12 cellular contexts compared by ENCODE assay signal in genomic region chr13:91174886-91175501, GRCh38.
DNase-seq lines count a peak whose midpoint lies in the region; ATAC-seq, FAIRE-seq and TF ChIP-seq lines count a peak whose summit lies in the region.
"Had no signal": no experiment of that assay in that cellular context is flagged by ENCODE, and none has a peak within 500 bp of the region (broad histone marks: within the 10 kb centered on the region; RNA-seq: fewer than 3 reads in every experiment).

No MANE protein-coding gene starts in this region.

- TF ChIP-seq POLR2A in breast epithelium (IDR thresholded peaks at IDR 0.05) (no peak), endothelial cell of umbilical vein (IDR thresholded peaks at IDR 0.05; ENCODE audit: low read depth, low read length) (no peak)

- H3K27me3 Mint-ChIP-seq in MCF 10A (ENCODE audit: insufficient read depth, unreplicated experiment) (peaks cover 51% of the 10 kb centered on the region), mesothelial cell of epicardium (ENCODE audit: low read depth) (no peaks in the 10 kb centered on the region)

- no peak overlapping the region for H3K9ac ChIP-seq in endothelial cell of umbilical vein (replicated peaks; ENCODE audit: extremely low read depth, insufficient read depth, low read length)

- BruUV-seq in MCF 10A (replicated peaks; lab: Mats Ljungman, UMichigan) (no TSS peak), endothelial cell of umbilical vein (replicated peaks; lab: Mats Ljungman, UMichigan) (no TSS peak)

- ATAC-seq in upper lobe of right lung = peak; percentile 47

- H3K9me3 ChIP-seq in breast epithelium (no peaks in the 10 kb centered on the region), endothelial cell of umbilical vein (replicated peaks; ENCODE audit: control insufficient read depth, insufficient read depth, low read length) (no peaks in the 10 kb centered on the region), upper lobe of right lung (no peaks in the 10 kb centered on the region)
- H3K9me3 ChIP-seq: SJSA1 had no signal

- H3K27ac ChIP-seq in breast epithelium (no peak overlapping the region), endothelial cell of umbilical vein (ENCODE audit: insufficient read depth, low read depth, low read length) (no peak overlapping the region), upper lobe of right lung (no peak overlapping the region)
- H3K27ac ChIP-seq: SJSA1 had no signal

- no peak for DNase-seq in breast epithelium (ENCODE audit: low spot score in 2 of 2)
- no peak for DNase-seq in MCF 10A (ENCODE audit: unreplicated experiment)
- no peak for DNase-seq in endothelial cell of umbilical vein (ENCODE audit: low read depth, low spot score)
- peak; percentile 20 to 50 for DNase-seq in mesothelial cell of epicardium (ENCODE audit: low spot score in 2 of 2, unreplicated experiment in 2 of 2)
- peak; percentile 56 for DNase-seq in upper lobe of right lung
- no peak for DNase-seq in OCI-M2 (lab: John Stamatoyannopoulos, UW; ENCODE audit: unreplicated experiment)
- DNase-seq in posterior vena cava (ENCODE audit: low spot score) = no peak
- DNase-seq in DMS79 treated with DMSO at 0.1 percent for 48 hours (lab: John Stamatoyannopoulos, UW) = no peak
- DNase-seq: NCI-H2171 had no signal

- H3K9me1 ChIP-seq in endothelial cell of umbilical vein (replicated peaks; ENCODE audit: control insufficient read depth, extremely low read depth, insufficient read depth, low read length) = peaks cover 2% of the 10 kb centered on the region

- H3K79me2 ChIP-seq in endothelial cell of umbilical vein (ENCODE audit: control insufficient read depth, insufficient read depth, low read length) = no peaks in the 10 kb centered on the region

- no peak for FAIRE-seq in endothelial cell of umbilical vein (lab: Jason Lieb, UNC)

- H3K4me2 ChIP-seq in endothelial cell of umbilical vein (ENCODE audit: insufficient read depth, low read length) = no peak overlapping the region

- H3K4me3 ChIP-seq in breast epithelium (peak overlapping the region; percentile 25 to 65 (median 40)), endothelial cell of umbilical vein (replicated peaks in 1 of 3; ENCODE audit: insufficient read depth in 1 of 3, low read depth in 1 of 3, low read length in 3 of 3) (peak overlapping the region in 1 of 3 experiments; percentile 17), upper lobe of right lung (peak overlapping the region; percentile 41)
- H3K4me3 ChIP-seq: SJSA1 had no signal

- H3K36me3 ChIP-seq in breast epithelium (no peaks in the 10 kb centered on the region), endothelial cell of umbilical vein (ENCODE audit: control insufficient read depth in 2 of 2, extremely low read depth in 1 of 2, insufficient read depth in 2 of 2, low read length in 2 of 2) (no peaks in the 10 kb centered on the region), upper lobe of right lung (no peaks in the 10 kb centered on the region)
- H3K36me3 ChIP-seq: SJSA1 had no signal

- H3K9me3 Mint-ChIP-seq in MCF 10A (ENCODE audit: unreplicated experiment) (no peaks in the 10 kb centered on the region), mesothelial cell of epicardium (no peaks in the 10 kb centered on the region)

- POLR2A ChIA-PET in MCF 10A (lab: Yijun Ruan, JAX) = no interaction called here
- POLR2A ChIA-PET in endothelial cell of umbilical vein (lab: Charles Lee) = no interaction called here

- CTCF ChIA-PET in MCF 10A (lab: Yijun Ruan, JAX) = interaction anchor here (1.0 kb wide), 1 partner anchor 33 kb away, joined by 3 read pairs; no protein-coding TSS in a partner anchor
- CTCF ChIA-PET in endothelial cell of umbilical vein (lab: Charles Lee) = no interaction called here

- TF ChIP-seq CTCF in breast epithelium (IDR thresholded peaks at IDR 0.05) (no peak), MCF 10A (IDR thresholded peaks at IDR 0.05; ENCODE audit: unreplicated experiment) (no peak), endothelial cell of umbilical vein (IDR thresholded peaks at IDR 0.05; ENCODE audit: extremely low read depth in 1 of 2, insufficient read depth in 1 of 2, low read depth in 1 of 2, low read length in 2 of 2) (no peak), mesothelial cell of epicardium (IDR thresholded peaks at IDR 0.05; ENCODE audit: unreplicated experiment) (no peak), upper lobe of right lung (IDR thresholded peaks at IDR 0.05) (no peak)

- H3K36me3 Mint-ChIP-seq in MCF 10A (ENCODE audit: insufficient read depth, unreplicated experiment) (no peaks in the 10 kb centered on the region), mesothelial cell of epicardium (no peaks in the 10 kb centered on the region)
- H3K36me3 Mint-ChIP-seq: brain had no signal

- H3K4me3 Mint-ChIP-seq in MCF 10A (ENCODE audit: unreplicated experiment) = no peak overlapping the region
- peak overlapping the region; percentile 79 for H3K4me3 Mint-ChIP-seq in mesothelial cell of epicardium

- intact Hi-C loops in breast epithelium (cut with DNase I; ENCODE audit: low total_unique reads) = no loop called here
- intact Hi-C loops in MCF 10A (cut with micrococcal nuclease) = no loop called here
- intact Hi-C loops in endothelial cell of umbilical vein (cut with micrococcal nuclease) = no loop called here
- intact Hi-C loops in upper lobe of right lung (cut with DNase I) = no loop called here
- intact Hi-C loops in posterior vena cava (cut with DNase I) = no loop called here

- H4K20me1 ChIP-seq in endothelial cell of umbilical vein (replicated peaks; ENCODE audit: control insufficient read depth, extremely low read depth, insufficient read depth, low read length) = no peaks in the 10 kb centered on the region

- H3K27me3 ChIP-seq in breast epithelium (peaks cover 0 to 13% of the 10 kb centered on the region in 2 donors), endothelial cell of umbilical vein (ENCODE audit: control insufficient read depth in 2 of 2, insufficient read depth in 2 of 2, low read length in 2 of 2) (peaks cover 0 to 5% of the 10 kb centered on the region in 2 experiments), upper lobe of right lung (peaks cover 13% of the 10 kb centered on the region)
- H3K27me3 ChIP-seq: SJSA1 had no signal

- no peak overlapping the region for H3K27ac Mint-ChIP-seq in MCF 10A (ENCODE audit: low read depth, unreplicated experiment)
- no peak overlapping the region for H3K27ac Mint-ChIP-seq in mesothelial cell of epicardium
- H3K27ac Mint-ChIP-seq: IgD-negative memory B cell had no signal

- peak overlapping the region; percentile 68 for H2AFZ ChIP-seq in endothelial cell of umbilical vein (ENCODE audit: low read depth, low read length)

- H3K4me1 Mint-ChIP-seq in MCF 10A (ENCODE audit: insufficient read depth, unreplicated experiment) (no peaks in the 10 kb centered on the region), mesothelial cell of epicardium (peaks cover 11% of the 10 kb centered on the region)
- H3K4me1 Mint-ChIP-seq: IgD-negative memory B cell had no signal

- H3K4me1 ChIP-seq in breast epithelium (no peaks in the 10 kb centered on the region), endothelial cell of umbilical vein (ENCODE audit: control insufficient read depth, extremely low read depth, insufficient read depth, low read length) (no peaks in the 10 kb centered on the region), upper lobe of right lung (no peaks in the 10 kb centered on the region)
- H3K4me1 ChIP-seq: SJSA1 had no signal

- dilution Hi-C loops in endothelial cell of umbilical vein (cut with MboI; ENCODE audit: extremely low pct_ligation_motif_present, low sequenced_read_pairs) = no loop called here

TF ChIP-seq in endothelial cell of umbilical vein, 7 proteins besides CTCF, POLR2A, EP300 and RAD21:
- TF ChIP-seq EZH2 (IDR thresholded peaks at IDR 0.05; ENCODE audit: borderline replicate concordance, low read depth, low read length, severe bottlenecking) = peak; percentile 27
- TF ChIP-seq MAX (IDR thresholded peaks at IDR 0.05; ENCODE audit: insufficient read depth, insufficient read length) = no peak

Comparison
In these comparisons a context has a peak if more than half of its experiments do, and no peak if none do; other contexts are left out.
1. DNase-seq: peak in mesothelial cell of epicardium (2 of 2) and upper lobe of right lung (single experiment); none in breast epithelium (0 of 2), MCF 10A (single experiment), endothelial cell of umbilical vein (single experiment), OCI-M2 (single experiment), posterior vena cava (single experiment) and DMS79 treated with DMSO at 0.1 percent for 48 hours (single experiment).